Comparison of ENCODE assay signal across 13 cellular contexts in the genomic region with DNA sequence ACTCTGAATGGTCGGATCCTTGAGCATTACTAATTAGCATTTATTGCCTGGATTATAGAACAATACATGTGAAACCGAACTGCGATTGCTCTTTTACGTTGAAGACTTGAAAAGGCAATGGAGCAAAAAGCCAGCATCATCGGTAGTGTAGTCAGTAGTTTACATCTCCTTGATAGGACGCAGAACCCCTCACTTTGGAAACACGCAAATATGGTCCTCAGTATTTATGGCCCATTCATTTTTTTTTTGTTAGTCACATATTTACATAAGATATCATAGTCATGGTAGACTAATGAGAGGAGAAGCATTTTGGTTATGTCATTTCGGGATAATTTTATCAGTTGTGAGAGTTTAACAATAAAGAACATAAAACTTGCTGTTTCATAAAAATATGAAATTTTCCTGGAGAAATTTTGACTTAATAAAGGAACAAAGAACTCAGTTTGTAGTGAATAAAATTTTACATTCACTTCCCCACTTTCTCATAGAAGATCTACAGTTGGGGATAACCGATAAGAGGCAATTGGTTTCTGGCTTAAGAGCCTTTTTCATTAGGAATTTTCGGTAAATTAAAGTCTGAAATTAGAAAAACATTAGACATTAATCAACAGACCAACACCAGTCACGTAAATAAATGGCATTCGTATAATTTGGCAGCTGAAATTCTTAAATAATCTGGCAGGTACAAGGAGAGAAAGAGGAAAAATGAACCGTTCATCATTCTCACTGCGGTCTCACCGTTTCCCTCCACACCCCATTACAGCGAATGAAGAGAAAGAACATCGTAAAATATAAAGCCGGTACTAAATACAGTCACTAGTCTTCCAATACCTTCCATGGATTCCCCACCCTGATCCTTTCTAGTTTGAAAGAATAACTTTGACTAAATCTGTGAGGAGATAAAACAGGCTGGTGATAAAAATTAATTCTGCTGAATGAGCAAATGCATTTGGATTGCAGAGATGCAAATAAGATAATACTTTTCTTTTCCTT. TPM values are rescaled to one million over a fixed set of nuclear protein-coding genes. Genes with fewer than 3 reads are reported as not detected.
DNase-seq lines count a peak whose midpoint lies in the region; ATAC-seq, FAIRE-seq and TF ChIP-seq lines count a peak whose summit lies in the region.
"Had no signal": no experiment of that assay in that cellular context is flagged by ENCODE, and none has a peak within 500 bp of the region (broad histone marks: within the 10 kb centered on the region; RNA-seq: fewer than 3 reads in every experiment).

No MANE protein-coding gene starts in this region.

- WGBS in prostate gland = 29% methylated on average over 18 of the region's 18 CpGs
- no CpG with 5 or more reads among the region's 18 CpGs for WGBS in H9 (ENCODE audit: extremely low coverage, insufficient read length, low lambda C conversion rate)

- no peak overlapping the region for H3K4ac ChIP-seq in H9 (ENCODE audit: low read depth, low read length)

- H2AFZ ChIP-seq in endothelial cell of umbilical vein (ENCODE audit: low read depth, low read length) (no peak overlapping the region), H9 (ENCODE audit: low read length) (no peak overlapping the region)
- H2AFZ ChIP-seq: parathyroid adenoma had no signal

- H3K27ac ChIP-seq in endothelial cell of umbilical vein (ENCODE audit: insufficient read depth, low read depth, low read length) (peak overlapping the region; percentile 26), prostate gland (peak overlapping the region; percentile 76 to 77), H9 (ENCODE audit: insufficient read length, low read depth, low read length) (no peak overlapping the region)
- H3K27ac ChIP-seq: colonic mucosa, parathyroid adenoma had no signal

- H3K79me2 ChIP-seq in endothelial cell of umbilical vein (ENCODE audit: control insufficient read depth, insufficient read depth, low read length) = peaks cover 61% of the 10 kb centered on the region
- no peaks in the 10 kb centered on the region for H3K79me2 ChIP-seq in H9 (ENCODE audit: insufficient read depth, low read length)
- H3K79me2 ChIP-seq: parathyroid adenoma had no signal

- no peak overlapping the region for H4K8ac ChIP-seq in H9 (replicated peaks; ENCODE audit: insufficient read length, low read depth, low read length)

- dilution Hi-C loops in endothelial cell of umbilical vein (cut with MboI; ENCODE audit: extremely low pct_ligation_motif_present, low sequenced_read_pairs) = no loop called here

- no peak overlapping the region for H3K14ac ChIP-seq in H9 (ENCODE audit: insufficient read depth, low read length)

- no peak for ATAC-seq in GM18505 (IDR thresholded peaks at IDR 0.05; ENCODE audit: unreplicated experiment)

- peaks cover 22% of the 10 kb centered on the region for H3K27me3 Mint-ChIP-seq in H9 (ENCODE audit: low read depth)

- H3K56ac ChIP-seq in H9 (ENCODE audit: insufficient read length, low read depth, low read length) = no peak overlapping the region

- H3K23ac ChIP-seq in H9 (ENCODE audit: insufficient read length, low read depth, low read length) = no peak overlapping the region

- H3T11ph ChIP-seq in H9 (ENCODE audit: low read length) = no peak overlapping the region

- H3K4me2 ChIP-seq in endothelial cell of umbilical vein (ENCODE audit: insufficient read depth, low read length) = peak overlapping the region; percentile 53
- H3K4me2 ChIP-seq in H9 (ENCODE audit: insufficient read depth, insufficient read length, low read length) = no peak overlapping the region

- no peak overlapping the region for H2BK20ac ChIP-seq in H9 (ENCODE audit: low read depth, low read length, poor library complexity, severe bottlenecking)

- DNase-seq in AG04449 (ENCODE audit: low read depth, low spot score) (no peak), NCI-H345 treated with DMSO at 0.1 percent for 48 hours (lab: John Stamatoyannopoulos, UW; ENCODE audit: unreplicated experiment) (peak; percentile 29), endothelial cell of umbilical vein (ENCODE audit: low read depth, low spot score) (peak; percentile 21), prostate gland (ENCODE audit: low spot score) (no peak), SHP77 (lab: John Stamatoyannopoulos, UW) (no peak), H9 (no peak), posterior vena cava (ENCODE audit: low spot score) (no peak)
- DNase-seq: AML-193, colonic mucosa, NCI-H510A treated with DMSO at 0.1 percent for 48 hours, T-helper 2 cell had no signal

- H3K36me3 ChIP-seq in endothelial cell of umbilical vein (ENCODE audit: control insufficient read depth in 2 of 2, extremely low read depth in 1 of 2, insufficient read depth in 2 of 2, low read length in 2 of 2) (peaks cover 0 to 6% of the 10 kb centered on the region in 2 experiments), prostate gland (no peaks in the 10 kb centered on the region)
- H3K36me3 ChIP-seq: colonic mucosa had no signal

- no peak for FAIRE-seq in endothelial cell of umbilical vein (lab: Jason Lieb, UNC)

- H3K23me2 ChIP-seq in H9 (ENCODE audit: insufficient read length, low read depth, low read length, poor library complexity, severe bottlenecking) = peaks cover 9% of the 10 kb centered on the region

- no TSS peak for BruUV-seq in endothelial cell of umbilical vein (replicated peaks; lab: Mats Ljungman, UMichigan)

- peaks cover 35% of the 10 kb centered on the region in 2 experiments for H3K4me1 Mint-ChIP-seq in H9

- no peak overlapping the region for H2BK120ac ChIP-seq in H9 (ENCODE audit: low read depth, low read length, poor library complexity, severe bottlenecking)

- intact Hi-C loops in endothelial cell of umbilical vein (cut with micrococcal nuclease) (no loop called here), prostate gland (cut with DNase I) (loop anchor here (2.0 to 5.0 kb wide), 2 partner anchors 61 to 373 kb away; no protein-coding TSS in a partner anchor), posterior vena cava (cut with DNase I) (no loop called here)

- H2BK15ac ChIP-seq in H9 (ENCODE audit: low read depth, low read length) = no peak overlapping the region

- no peak for TF ChIP-seq CTCF in AG04449 (IDR thresholded peaks at IDR 0.05; ENCODE audit: insufficient read depth, low read length, missing control alignments)
- TF ChIP-seq CTCF in endothelial cell of umbilical vein (IDR thresholded peaks at IDR 0.05; ENCODE audit: extremely low read depth in 1 of 2, insufficient read depth in 1 of 2, low read depth in 1 of 2, low read length in 2 of 2) = no peak
- TF ChIP-seq CTCF in prostate gland (IDR thresholded peaks at IDR 0.05) = no peak
- TF ChIP-seq CTCF in H9 (conservative IDR thresholded peaks at IDR 0.05) = no peak

- H4K91ac ChIP-seq in H9 (ENCODE audit: insufficient read length, low read depth, low read length) = no peak overlapping the region

- H2BK5ac ChIP-seq in H9 (ENCODE audit: insufficient read length, low read length) = no peak overlapping the region

- H3K9me3 Mint-ChIP-seq in H9 = no peaks in the 10 kb centered on the region

- no peaks in the 10 kb centered on the region for H4K20me1 ChIP-seq in endothelial cell of umbilical vein (replicated peaks; ENCODE audit: control insufficient read depth, extremely low read depth, insufficient read depth, low read length)
- no peaks in the 10 kb centered on the region for H4K20me1 ChIP-seq in H9 (ENCODE audit: control insufficient read depth, insufficient read depth, insufficient read length)

- H2AK5ac ChIP-seq in H9 (ENCODE audit: insufficient read length, low read length) = no peak overlapping the region

- H3K27me3 ChIP-seq in endothelial cell of umbilical vein (ENCODE audit: control insufficient read depth in 2 of 2, insufficient read depth in 2 of 2, low read length in 2 of 2) = no peaks in the 10 kb centered on the region
- H3K27me3 ChIP-seq in prostate gland (replicated peaks; ENCODE audit: insufficient read depth) = peaks cover 3% of the 10 kb centered on the region
- no peaks in the 10 kb centered on the region; the same call in 1 of the 2 replicates for H3K27me3 ChIP-seq in H9 (ENCODE audit: insufficient read depth, low read length)
- H3K27me3 ChIP-seq: colonic mucosa had no signal

- H3K9me1 ChIP-seq in endothelial cell of umbilical vein (replicated peaks; ENCODE audit: control insufficient read depth, extremely low read depth, insufficient read depth, low read length) = no peaks in the 10 kb centered on the region

- peak overlapping the region; percentile 91 for H3K9ac ChIP-seq in endothelial cell of umbilical vein (replicated peaks; ENCODE audit: extremely low read depth, insufficient read depth, low read length)
- no peak overlapping the region for H3K9ac ChIP-seq in H9 (ENCODE audit: extremely low read depth, insufficient read length, low read length)
- H3K9ac ChIP-seq: parathyroid adenoma had no signal

- H3K18ac ChIP-seq in H9 (ENCODE audit: insufficient read length, low read depth, low read length) = no peak overlapping the region

- H3K79me1 ChIP-seq in H9 (ENCODE audit: insufficient read depth, low read depth, low read length, poor library complexity, severe bottlenecking) = no peaks in the 10 kb centered on the region

- H3K27ac Mint-ChIP-seq in H9 = no peak overlapping the region

- H3K4me3 ChIP-seq in AG04449 (ENCODE audit: low read depth, low read length) = peak overlapping the region; percentile 82
- H3K4me3 ChIP-seq in endothelial cell of umbilical vein (replicated peaks in 1 of 3; ENCODE audit: insufficient read depth in 1 of 3, low read depth in 1 of 3, low read length in 3 of 3) = peak overlapping the region in 1 of 3 experiments; percentile 30
- H3K4me3 ChIP-seq in prostate gland = peak overlapping the region in 1 of 2 donors; percentile 10
- H3K4me3 ChIP-seq: colonic mucosa had no signal

- H2BK12ac ChIP-seq in H9 (ENCODE audit: insufficient read length, low read depth, low read length) = no peak overlapping the region

- CTCF ChIA-PET in AG04449 (lab: Yijun Ruan, JAX) (interaction anchor here (1.1 to 3.3 kb wide), 4 partner anchors 107 to 441 kb away, joined by 5 to 22 read pairs (median 9); no protein-coding TSS in a partner anchor), endothelial cell of umbilical vein (lab: Charles Lee) (interaction anchor here (1.1 to 2.2 kb wide), 5 partner anchors 12 to 441 kb away, joined by 4 to 10 read pairs (median 6); no protein-coding TSS in a partner anchor)

- TF ChIP-seq POLR2A in endothelial cell of umbilical vein (IDR thresholded peaks at IDR 0.05; ENCODE audit: low read depth, low read length) (no peak), prostate gland (IDR thresholded peaks at IDR 0.05) (no peak), GM18505 (IDR thresholded peaks at IDR 0.05; ENCODE audit: borderline replicate concordance, extremely low read depth, insufficient read depth, insufficient read length) (no peak)

- peaks cover 47% of the 10 kb centered on the region for H3K4me1 ChIP-seq in endothelial cell of umbilical vein (ENCODE audit: control insufficient read depth, extremely low read depth, insufficient read depth, low read length)
- H3K4me1 ChIP-seq in prostate gland (replicated peaks) = no peaks in the 10 kb centered on the region
- H3K4me1 ChIP-seq in H9 (ENCODE audit: insufficient read depth, low read length) = peaks cover 2% of the 10 kb centered on the region; the same call in 1 of the 2 replicates
- H3K4me1 ChIP-seq: colonic mucosa, parathyroid adenoma had no signal

- POLR2A ChIA-PET in AG04449 (lab: Yijun Ruan, JAX) = interaction anchor here (0.7 to 1.6 kb wide), 3 partner anchors 84 to 139 kb away, joined by 3 to 6 read pairs (median 4); no protein-coding TSS in a partner anchor
- POLR2A ChIA-PET in endothelial cell of umbilical vein (lab: Charles Lee) = no interaction called here

- H3K4me3 Mint-ChIP-seq in H9 = no peak overlapping the region

- no peaks in the 10 kb centered on the region for H3K36me3 Mint-ChIP-seq in H9 (ENCODE audit: insufficient read depth in 1 of 3, low read depth in 3 of 3)

- H4K5ac ChIP-seq in H9 (ENCODE audit: insufficient read length, low read depth, low read length) = no peak overlapping the region

- no peaks in the 10 kb centered on the region for H3K9me3 ChIP-seq in endothelial cell of umbilical vein (replicated peaks; ENCODE audit: control insufficient read depth, insufficient read depth, low read length)
- no peaks in the 10 kb centered on the region for H3K9me3 ChIP-seq in prostate gland
- H3K9me3 ChIP-seq in H9 (ENCODE audit: control insufficient read depth, low read depth, low read length) = no peaks in the 10 kb centered on the region
- H3K9me3 ChIP-seq: colonic mucosa had no signal

RNA-seq across cellular contexts. Expression of a gene that starts 19.8 kb away (rescaled TPM):
- total RNA-seq in endothelial cell of umbilical vein (2.4 and 3.5 TPM in 2 replicates), prostate gland (1 to 10 TPM in 1 of 2 donors, not detected in 1; 3.3 TPM), H9 (2021) (not detected in 2 replicates), posterior vena cava (1 to 10 TPM; 2.9 to 4.1 TPM)
- 0.12 TPM in 1 of 2 replicates, not detected in the other for polyA plus RNA-seq in endothelial cell of umbilical vein
- not detected in 2 replicates for polyA plus RNA-seq in endothelial cell of umbilical vein (2011; cell fraction: cytosol; rRNA removed)
- polyA plus RNA-seq in endothelial cell of umbilical vein (2011; cell fraction: nucleus; rRNA removed) = 0.84 and 0.93 TPM in 2 replicates
- polyA plus RNA-seq in endothelial cell of umbilical vein (2012) = 0.21 TPM in 1 of 2 replicates, not detected in the other
- 3.8 and 4.3 TPM in 2 replicates for polyA minus RNA-seq in endothelial cell of umbilical vein
- not detected for polyA minus RNA-seq in endothelial cell of umbilical vein (2011; cell fraction: cytosol; rRNA and poly(A)+ RNA removed)
- polyA minus RNA-seq in endothelial cell of umbilical vein (2011; cell fraction: nucleus; rRNA and poly(A)+ RNA removed) = 8.1 and 24.4 TPM in 2 replicates
- total RNA-seq: colonic mucosa had no signal

Comparison
In these comparisons a context has a peak if more than half of its experiments do, and no peak if none do; other contexts are left out.
1. DNase-seq: peak in NCI-H345 treated with DMSO at 0.1 percent for 48 hours (single experiment) and endothelial cell of umbilical vein (single experiment); none in AG04449 (single experiment), prostate gland (single experiment), SHP77 (0 of 2), H9 (single experiment) and posterior vena cava (single experiment).